Comparison of ENCODE assay signal across 17 cellular contexts in genomic region chr1:8075511-8076051, GRCh38. TPM values are rescaled to one million over a fixed set of nuclear protein-coding genes. Genes with fewer than 3 reads are reported as not detected.
A peak's percentile ranks its signal among the peaks of the same experiment; 100 is the strongest.
DNase-seq lines count a peak whose midpoint lies in the region; ATAC-seq, FAIRE-seq and TF ChIP-seq lines count a peak whose summit lies in the region.
"Had no signal": no experiment of that assay in that cellular context is flagged by ENCODE, and none has a peak within 500 bp of the region (broad histone marks: within the 10 kb centered on the region; RNA-seq: fewer than 3 reads in every experiment).

No MANE protein-coding gene starts in this region.

- DNase-seq in HepG2 (ENCODE audit: low spot score) = no peak
- DNase-seq in right lobe of liver = no peak
- peak; percentile 21 to 55 for DNase-seq in cardiac fibroblast (ENCODE audit: low read depth in 2 of 2)
- no peak for DNase-seq in ecto neural progenitor cell (ENCODE audit: low spot score)
- no peak for DNase-seq in NCI-H345 (lab: John Stamatoyannopoulos, UW)
- DNase-seq in AG08396 (ENCODE audit: low spot score) = no peak
- no peak for DNase-seq in natural killer cell treated with Interleukin-12 subunit alpha and Interleukin-12 subunit beta and Interleukin-15 and Interleukin-18, amount 100 ng/mL, for 72 hours (ENCODE audit: low spot score)
- DNase-seq: ACHN; activated CD8-positive, alpha-beta T cell treated with anti-CD3 and anti-CD28 coated beads, Interleukin-2, amount 10 ng/mL, durations not matched to agents 7 days and 5 days; activated naive CD4-positive, alpha-beta T cell treated with anti-CD3 and anti-CD28 coated beads, Interleukin-2, amount 10 ng/mL, durations not matched to agents 7 days and 5 days; MM.1S; naive thymus-derived CD8-positive, alpha-beta T cell; NCI-H2227 treated with DMSO at 0.1 percent for 48 hours; T1000 had no signal

- no peak overlapping the region for H3K27ac Mint-ChIP-seq in natural killer cell treated with Interleukin-12 subunit alpha and Interleukin-12 subunit beta and Interleukin-15 and Interleukin-18, amount 100 ng/mL, for 72 hours
- H3K27ac Mint-ChIP-seq: activated CD8-positive, alpha-beta T cell treated with anti-CD3 and anti-CD28 coated beads, Interleukin-2, amount 10 ng/mL, durations not matched to agents 7 days and 5 days; activated naive CD4-positive, alpha-beta T cell treated with anti-CD3 and anti-CD28 coated beads, Interleukin-2, amount 10 ng/mL, durations not matched to agents 7 days and 5 days had no signal

- 78% methylated on average over 10 of the region's 10 CpGs for WGBS in HepG2 (ENCODE audit: low lambda C conversion rate)
- WGBS in right lobe of liver (ENCODE audit: insufficient coverage, low coverage, low lambda C conversion rate, missing lambda C conversion rate) = 89% methylated on average over 6 of the region's 10 CpGs

- BruUV-seq in HepG2 (replicated peaks; lab: Mats Ljungman, UMichigan) = no TSS peak

- H3K9me3 ChIP-seq in HepG2 (ENCODE audit: low read length) (no peaks in the 10 kb centered on the region), right lobe of liver (no peaks in the 10 kb centered on the region), mucosa of stomach (ENCODE audit: control insufficient read depth, low read length) (no peaks in the 10 kb centered on the region)

- TF ChIP-seq POLR2A in HepG2 (IDR thresholded peaks at IDR 0.05; ENCODE audit: insufficient read depth in 1 of 2, low read depth in 2 of 2, low read length in 2 of 2) = no peak
- no peak for TF ChIP-seq POLR2A in right lobe of liver (IDR thresholded peaks at IDR 0.05)

- H3K9me3 Mint-ChIP-seq in natural killer cell treated with Interleukin-12 subunit alpha and Interleukin-12 subunit beta and Interleukin-15 and Interleukin-18, amount 100 ng/mL, for 72 hours = no peaks in the 10 kb centered on the region
- H3K9me3 Mint-ChIP-seq: activated naive CD4-positive, alpha-beta T cell treated with anti-CD3 and anti-CD28 coated beads, Interleukin-2, amount 10 ng/mL, durations not matched to agents 7 days and 5 days; naive thymus-derived CD8-positive, alpha-beta T cell had no signal

- no peak for TF ChIP-seq CTCF in HepG2 (CRISPR knock-in tag; IDR thresholded peaks at IDR 0.05)
- no peak for TF ChIP-seq CTCF in right lobe of liver (IDR thresholded peaks at IDR 0.05)
- no peak for TF ChIP-seq CTCF in cardiac fibroblast (IDR thresholded peaks at IDR 0.05; ENCODE audit: low read depth, low read length)

- H3K4me1 ChIP-seq in HepG2 (ENCODE audit: insufficient read depth, low read length) = peaks cover 79% of the 10 kb centered on the region
- peaks cover 0 to 8% (median 3%) of the 10 kb centered on the region in 4 donors for H3K4me1 ChIP-seq in right lobe of liver
- H3K4me1 ChIP-seq in mucosa of stomach (ENCODE audit: control insufficient read depth, insufficient read depth, low read length) = peaks cover 60% of the 10 kb centered on the region

- TF ChIP-seq RAD21 in HepG2 (CRISPR knock-in tag; IDR thresholded peaks at IDR 0.05) = no peak

- H3K9ac ChIP-seq in HepG2 (ENCODE audit: insufficient read depth, low read depth, low read length) (no peak overlapping the region), mucosa of stomach (ENCODE audit: low read length) (peak overlapping the region; percentile 35)

- no peaks in the 10 kb centered on the region for H3K36me3 Mint-ChIP-seq in natural killer cell treated with Interleukin-12 subunit alpha and Interleukin-12 subunit beta and Interleukin-15 and Interleukin-18, amount 100 ng/mL, for 72 hours
- H3K36me3 Mint-ChIP-seq: activated naive CD4-positive, alpha-beta T cell treated with anti-CD3 and anti-CD28 coated beads, Interleukin-2, amount 10 ng/mL, durations not matched to agents 7 days and 5 days; naive thymus-derived CD8-positive, alpha-beta T cell had no signal

- no peaks in the 10 kb centered on the region for H3K4me1 Mint-ChIP-seq in natural killer cell treated with Interleukin-12 subunit alpha and Interleukin-12 subunit beta and Interleukin-15 and Interleukin-18, amount 100 ng/mL, for 72 hours (ENCODE audit: low read depth in 2 of 2)
- H3K4me1 Mint-ChIP-seq: activated naive CD4-positive, alpha-beta T cell treated with anti-CD3 and anti-CD28 coated beads, Interleukin-2, amount 10 ng/mL, durations not matched to agents 7 days and 5 days; naive thymus-derived CD8-positive, alpha-beta T cell had no signal

- in situ Hi-C loops in HepG2 (cut with HindIII; ENCODE audit: extremely low pct_ligation_motif_present, low pct_unique_long_range_greater_than_20kb) = no loop called here

- H3K36me3 ChIP-seq in HepG2 (replicated peaks in 1 of 2; ENCODE audit: control insufficient read depth in 1 of 2, insufficient read depth in 2 of 2, low read length in 2 of 2) (no peaks in the 10 kb centered on the region), right lobe of liver (no peaks in the 10 kb centered on the region), mucosa of stomach (ENCODE audit: control insufficient read depth, insufficient read depth, low read length) (no peaks in the 10 kb centered on the region)

- H3K27me3 ChIP-seq in HepG2 (ENCODE audit: control insufficient read depth in 1 of 2, insufficient read depth in 2 of 2, low read length in 2 of 2) = no peaks in the 10 kb centered on the region
- H3K27me3 ChIP-seq in right lobe of liver = no peaks in the 10 kb centered on the region
- no peaks in the 10 kb centered on the region for H3K27me3 ChIP-seq in mucosa of stomach (ENCODE audit: control insufficient read depth, insufficient read depth, low read length)

- no peak overlapping the region for H2AFZ ChIP-seq in HepG2 (ENCODE audit: low read length)

- CTCF ChIA-PET in HepG2 (lab: Yijun Ruan, JAX; ENCODE audit: low intra/inter-chr PET ratio, low total read pairs) = no interaction called here

- peaks cover 13% of the 10 kb centered on the region for H3K79me2 ChIP-seq in HepG2 (ENCODE audit: insufficient read depth, low read length)

- intact Hi-C loops in HepG2 (cut with micrococcal nuclease; ENCODE audit: unreplicated experiment) (loop anchor here (5.0 kb wide), 1 partner anchor 48 kb away; the partner anchor contains the start of gene ERRFI1), right lobe of liver (cut with DNase I) (no loop called here)

- FAIRE-seq in HepG2 (lab: Jason Lieb, UNC) = no peak

- POLR2A ChIA-PET in HepG2 (lab: Yijun Ruan, JAX) = interaction anchor here (1.8 to 4.2 kb wide), 2 partner anchors 46 to 48 kb away, joined by 7 to 34 read pairs; no protein-coding TSS in a partner anchor

- ATAC-seq in HepG2 = no peak
- ATAC-seq in right lobe of liver = no peak
- no peak for ATAC-seq in natural killer cell treated with Interleukin-12 subunit alpha and Interleukin-12 subunit beta and Interleukin-15 and Interleukin-18, amount 100 ng/mL, for 72 hours
- ATAC-seq: activated CD8-positive, alpha-beta T cell treated with anti-CD3 and anti-CD28 coated beads, Interleukin-2, amount 10 ng/mL, durations not matched to agents 7 days and 5 days; naive thymus-derived CD8-positive, alpha-beta T cell; Right ventricle myocardium inferior had no signal

- H3K27me3 Mint-ChIP-seq in natural killer cell treated with Interleukin-12 subunit alpha and Interleukin-12 subunit beta and Interleukin-15 and Interleukin-18, amount 100 ng/mL, for 72 hours = peaks cover 0 to 20% of the 10 kb centered on the region in 2 donors

- no peak for TF ChIP-seq EP300 in HepG2 (IDR thresholded peaks at IDR 0.05; ENCODE audit: low read depth in 2 of 2, low read length in 2 of 2)
- no peak for TF ChIP-seq EP300 in HepG2 (CRISPR knock-in tag; IDR thresholded peaks at IDR 0.05; ENCODE audit: borderline replicate concordance)

- H3K27ac ChIP-seq in HepG2 (ENCODE audit: extremely low read length, insufficient read depth, low read length) (no peak overlapping the region), right lobe of liver (no peak overlapping the region)
- H3K27ac ChIP-seq: HL-60 had no signal

- H3K4me2 ChIP-seq in HepG2 (ENCODE audit: low read depth, low read length) = no peak overlapping the region

- H3K4me3 ChIP-seq in HepG2 (replicated peaks in 1 of 3; ENCODE audit: insufficient read depth in 1 of 3, low read depth in 2 of 3, low read length in 3 of 3) (no peak overlapping the region), right lobe of liver (no peak overlapping the region), cardiac fibroblast (replicated peaks in 1 of 2; ENCODE audit: low read depth in 2 of 2, low read length in 2 of 2) (no peak overlapping the region), mucosa of stomach (ENCODE audit: low read length) (no peak overlapping the region)

- H3K4me3 Mint-ChIP-seq in natural killer cell treated with Interleukin-12 subunit alpha and Interleukin-12 subunit beta and Interleukin-15 and Interleukin-18, amount 100 ng/mL, for 72 hours = no peak overlapping the region
- H3K4me3 Mint-ChIP-seq: activated CD8-positive, alpha-beta T cell treated with anti-CD3 and anti-CD28 coated beads, Interleukin-2, amount 10 ng/mL, durations not matched to agents 7 days and 5 days; activated naive CD4-positive, alpha-beta T cell treated with anti-CD3 and anti-CD28 coated beads, Interleukin-2, amount 10 ng/mL, durations not matched to agents 7 days and 5 days; naive thymus-derived CD8-positive, alpha-beta T cell had no signal

- H4K20me1 ChIP-seq in HepG2 (ENCODE audit: insufficient read depth, low read length) = no peaks in the 10 kb centered on the region

RNA-seq across cellular contexts. Expression of gene ERRFI1, which starts 49.5 kb away (rescaled TPM):
- total RNA-seq in HepG2 (2016; rRNA removed; fragmentation: Illumina TruSeq; extraction: Trizol) (84.4 and 99.5 TPM in 2 replicates), right lobe of liver (100 to 1,000 TPM; 109 to 539 (median 214) TPM)
- total RNA-seq in HepG2 (2016; cell fraction: cytosol; rRNA removed; fragmentation: Illumina TruSeq; extraction: Trizol; ENCODE audit: low read depth) = 16.2 and 17.9 TPM in 2 replicates
- total RNA-seq in HepG2 (2016; cell fraction: insoluble cytoplasmic fraction; rRNA removed; fragmentation: Illumina TruSeq; extraction: Trizol) = 83.4 and 92.6 TPM in 2 replicates
- 72.5 and 74.8 TPM in 2 replicates for total RNA-seq in HepG2 (2016; cell fraction: membrane; rRNA removed; fragmentation: Illumina TruSeq; extraction: Trizol)
- total RNA-seq in HepG2 (2016; cell fraction: nucleus; rRNA removed; fragmentation: Illumina TruSeq; extraction: Trizol) = 61.8 and 73.3 TPM in 2 replicates
- 634 and 753 TPM in 2 replicates for polyA plus RNA-seq in HepG2 (2011; rRNA removed)
- 492 and 608 TPM in 2 replicates for polyA plus RNA-seq in HepG2 (2011; cell fraction: cytosol; rRNA removed)
- 300 and 467 TPM in 2 replicates for polyA plus RNA-seq in HepG2 (2011; cell fraction: nucleus; rRNA removed)
- 335 and 494 TPM in 2 replicates for polyA plus RNA-seq in HepG2 (2012)
- polyA plus RNA-seq in HepG2 (2016; cell fraction: cytosol; fragmentation: Illumina TruSeq; extraction: Trizol; ENCODE audit: low read depth) = 8.7 and 10.5 TPM in 2 replicates
- polyA plus RNA-seq in HepG2 (2016; cell fraction: insoluble cytoplasmic fraction; fragmentation: Illumina TruSeq; extraction: Trizol; ENCODE audit: low read depth) = 102 and 107 TPM in 2 replicates
- polyA plus RNA-seq in HepG2 (2016; cell fraction: membrane; fragmentation: Illumina TruSeq; extraction: Trizol; ENCODE audit: low read depth) = 41.9 and 45.1 TPM in 2 replicates
- polyA plus RNA-seq in HepG2 (2016; cell fraction: nucleus; fragmentation: Illumina TruSeq; extraction: Trizol; ENCODE audit: insufficient read depth, low read depth) = 110 and 117 TPM in 2 replicates
- polyA minus RNA-seq in HepG2 (2011; rRNA and poly(A)+ RNA removed; ENCODE audit: low replicate concordance) = 6.9 and 217 TPM in 2 replicates
- polyA minus RNA-seq in HepG2 (2011; cell fraction: cytosol; rRNA and poly(A)+ RNA removed) = 288 and 291 TPM in 2 replicates
- polyA minus RNA-seq in HepG2 (2011; cell fraction: nucleus; rRNA and poly(A)+ RNA removed) = 228 and 458 TPM in 2 replicates
- 1 to 10 TPM; 3.5 to 6.3 TPM for total RNA-seq in natural killer cell treated with Interleukin-12 subunit alpha and Interleukin-12 subunit beta and Interleukin-15 and Interleukin-18, amount 100 ng/mL, for 72 hours

Comparison
In these comparisons a context has a peak if more than half of its experiments do, and no peak if none do; other contexts are left out.
1. DNase-seq: peak in cardiac fibroblast (2 of 2); none in HepG2 (single experiment), right lobe of liver (0 of 3), ecto neural progenitor cell (single experiment), NCI-H345 (single experiment), AG08396 (single experiment) and natural killer cell treated with Interleukin-12 subunit alpha and Interleukin-12 subunit beta and Interleukin-15 and Interleukin-18, amount 100 ng/mL, for 72 hours (single experiment).